Comparison of ENCODE assay signal across 8 cellular contexts in the genomic region with DNA sequence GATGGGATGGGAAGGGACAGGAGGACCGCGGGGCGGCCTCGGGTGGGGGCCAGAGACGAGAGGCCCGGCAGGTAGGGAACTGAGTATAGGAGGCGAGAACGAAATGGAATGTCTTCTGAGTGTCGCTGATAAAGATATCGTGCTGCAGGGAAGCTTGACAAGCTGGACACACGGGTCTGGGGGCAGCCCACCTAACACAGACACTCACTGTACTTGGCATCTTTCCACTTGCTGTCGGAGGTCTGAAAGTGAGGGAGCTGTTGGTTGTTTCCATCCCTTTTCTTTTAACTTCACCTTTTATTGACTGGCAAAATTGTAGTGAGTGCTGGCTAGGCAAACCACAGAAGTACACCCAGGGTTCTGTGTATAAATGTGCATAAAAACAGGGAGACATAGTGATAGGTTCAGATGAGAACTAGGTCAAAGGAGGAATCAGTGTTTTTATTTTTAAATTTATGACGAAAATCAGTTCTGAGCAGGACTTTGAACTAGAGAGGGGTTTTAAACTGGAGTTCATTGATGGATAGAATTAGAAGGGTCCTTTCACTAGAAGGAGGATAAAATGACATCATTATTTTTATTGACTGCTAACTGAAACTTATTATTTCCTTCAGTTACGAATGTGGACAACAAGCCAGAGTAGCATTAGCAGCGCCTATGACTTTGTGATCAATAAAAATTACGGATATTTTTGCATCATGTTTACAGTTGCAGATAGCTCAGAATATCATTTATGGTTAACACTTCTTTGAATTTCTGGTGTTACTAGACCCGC. TPM values are rescaled to one million over a fixed set of nuclear protein-coding genes. Genes with fewer than 3 reads are reported as not detected.
A peak's percentile ranks its signal among the peaks of the same experiment; 100 is the strongest.
DNase-seq lines count a peak whose midpoint lies in the region; ATAC-seq and TF ChIP-seq lines count a peak whose summit lies in the region.

No MANE protein-coding gene starts in this region.

- intact Hi-C loops in posterior vena cava (cut with DNase I), result no loop called here

- no peaks in the 10 kb centered on the region for H3K9me3 Mint-ChIP-seq in glutamatergic neuron (ENCODE audit: unreplicated experiment)

- H3K9ac ChIP-seq in skeletal muscle satellite cell (ENCODE audit: low read depth, low read length), result peak overlapping the region; percentile 95

- H3K36me3 Mint-ChIP-seq in glutamatergic neuron (ENCODE audit: unreplicated experiment), result no peaks in the 10 kb centered on the region

- H3K4me1 Mint-ChIP-seq in glutamatergic neuron (ENCODE audit: low read depth, unreplicated experiment), result peaks cover 16% of the 10 kb centered on the region

- H3K4me3 ChIP-seq in AG09309 (ENCODE audit: control insufficient read depth, low read depth, low read length) (peak overlapping the region; percentile 72), WI38 (ENCODE audit: low read depth, low read length) (peak overlapping the region; percentile 96), skeletal muscle satellite cell (ENCODE audit: low read length) (peak overlapping the region; percentile 95)

- peak overlapping the region; percentile 98 for H3K4me3 Mint-ChIP-seq in glutamatergic neuron (ENCODE audit: unreplicated experiment)

- peaks cover 2% of the 10 kb centered on the region for H3K27me3 Mint-ChIP-seq in glutamatergic neuron (ENCODE audit: unreplicated experiment)

- TF ChIP-seq CTCF in AG09309 (IDR thresholded peaks at IDR 0.05; ENCODE audit: control insufficient read depth, insufficient read depth, low read depth, low read length, missing control alignments) (no peak), WI38 (IDR thresholded peaks at IDR 0.05; ENCODE audit: low read depth, low read length) (no peak), glutamatergic neuron (IDR thresholded peaks at IDR 0.05; ENCODE audit: partially characterized antibody, unreplicated experiment) (no peak)

- DNase-seq in AG09309 (ENCODE audit: low read depth), result no peak
- no peak for DNase-seq in glutamatergic neuron
- no peak for DNase-seq in posterior vena cava (ENCODE audit: low spot score)
- DNase-seq in stimulated activated CD4-positive, alpha-beta T cell treated with anti-CD3 and anti-CD28 coated beads, Interleukin-15, amount 100 ng/mL, for 24 hours, result no peak

- peak overlapping the region; percentile 88 for H3K27ac Mint-ChIP-seq in glutamatergic neuron (ENCODE audit: unreplicated experiment)

- H3K27me3 ChIP-seq in skeletal muscle satellite cell (ENCODE audit: control insufficient read depth, insufficient read depth, low read length), result no peaks in the 10 kb centered on the region

- H3K4me1 ChIP-seq in skeletal muscle satellite cell (ENCODE audit: control insufficient read depth, insufficient read depth, low read length), result peaks cover 11% of the 10 kb centered on the region

- peaks cover 3% of the 10 kb centered on the region for H3K36me3 ChIP-seq in skeletal muscle satellite cell (ENCODE audit: insufficient read depth, low read length)

- no peaks in the 10 kb centered on the region for H3K9me3 ChIP-seq in skeletal muscle satellite cell (replicated peaks; ENCODE audit: low read length)

- peak overlapping the region; percentile 84 for H3K4me2 ChIP-seq in skeletal muscle satellite cell (ENCODE audit: low read length)

- ATAC-seq in GM18511 (IDR thresholded peaks at IDR 0.05; ENCODE audit: unreplicated experiment), result peak; percentile 22
- ATAC-seq in HG03354 (IDR thresholded peaks at IDR 0.05; ENCODE audit: poor library complexity, severe bottlenecking, unreplicated experiment), result peak; percentile 13

RNA-seq across cellular contexts. Expression of a gene that starts 0.8 kb away (rescaled TPM):
- total RNA-seq in glutamatergic neuron (ENCODE audit: unreplicated experiment) (59.2 TPM), posterior vena cava (10 to 100 TPM; 42.5 to 53.3 TPM)
- total RNA-seq in skeletal muscle satellite cell (2012; rRNA removed), result 58.1 and 61.6 TPM in 2 replicates

RNA-seq across cellular contexts. Expression of a gene that starts 21.3 kb away (rescaled TPM):
- total RNA-seq in glutamatergic neuron (ENCODE audit: unreplicated experiment) (126 TPM), posterior vena cava (100 to 1,000 TPM; 160 to 218 TPM)
- 223 and 241 TPM in 2 replicates for total RNA-seq in skeletal muscle satellite cell (2012; rRNA removed)
